In genomic region chr10:125231116-125231812, GRCh38 we compare ENCODE assay signal across 9 cellular contexts.
A peak's percentile ranks its signal among the peaks of the same experiment; 100 is the strongest.
DNase-seq lines count a peak whose midpoint lies in the region; ATAC-seq, FAIRE-seq and TF ChIP-seq lines count a peak whose summit lies in the region.
"Had no signal": no experiment of that assay in that cellular context is flagged by ENCODE, and none has a peak within 500 bp of the region (broad histone marks: within the 10 kb centered on the region; RNA-seq: fewer than 3 reads in every experiment).

No MANE protein-coding gene starts in this region.

- ATAC-seq in Panc1 (peak; percentile 94), pancreas (peak in 3 of 4 donors; percentile 36 to 60 (median 59))

- WGBS in pancreas, 2 donors: 91 to 92% methylated on average over 13 of the region's 13 CpGs

- no peak for FAIRE-seq in pancreas (lab: Jason Lieb, UNC)

- H3K36me3 ChIP-seq in Panc1 (ENCODE audit: control insufficient read depth, insufficient read depth, low read length) (no peaks in the 10 kb centered on the region), pancreas (no peaks in the 10 kb centered on the region)

- intact Hi-C loops in Panc1 (cut with micrococcal nuclease; ENCODE audit: unreplicated experiment): no loop called here
- intact Hi-C loops in pancreas (cut with DNase I): no loop called here

- H3K4me3 ChIP-seq in Panc1 (ENCODE audit: low read depth in 2 of 2, low read length in 2 of 2): no peak overlapping the region
- no peak overlapping the region for H3K4me3 ChIP-seq in pancreas

- POLR2A ChIA-PET in Panc1 (lab: Charles Lee): no interaction called here

- H3K9me3 ChIP-seq in Panc1 (ENCODE audit: control insufficient read depth, insufficient read depth, low read depth, low read length) (no peaks in the 10 kb centered on the region), pancreas (no peaks in the 10 kb centered on the region)

- H3K4me1 ChIP-seq in Panc1 (ENCODE audit: control insufficient read depth, insufficient read depth, low read length) (peaks cover 3% of the 10 kb centered on the region; the same call in 1 of the 2 replicates), pancreas (no peaks in the 10 kb centered on the region)

- H3K27ac ChIP-seq in Panc1 (ENCODE audit: low read length) (no peak overlapping the region), epithelial cell of prostate (peak overlapping the region; percentile 52), pancreas (no peak overlapping the region)

- in situ Hi-C loops in Panc1 (cut with HindIII; ENCODE audit: low pct_unique_long_range_greater_than_20kb, low sequenced_read_pairs): no loop called here

- DNase-seq in ELR (ENCODE audit: low read depth) (peak; percentile 98), Panc1 (ENCODE audit: low read depth, low spot score) (no peak), epithelial cell of prostate (ENCODE audit: low read depth, low spot score) (peak; percentile 52), pancreas (no peak), NCI-H146 treated with DMSO at 0.1 percent for 48 hours (lab: John Stamatoyannopoulos, UW; ENCODE audit: unreplicated experiment) (no peak), Kasumi-1 (lab: John Stamatoyannopoulos, UW) (no peak), NCI-H1048 (lab: John Stamatoyannopoulos, UW) (no peak)
- no peak for DNase-seq in stimulated activated CD4-positive, alpha-beta T cell treated with anti-CD3 and anti-CD28 coated beads, Interleukin-4, amount 100 ng/mL, for 1 hour
- DNase-seq: midbrain had no signal

- H3K27me3 ChIP-seq in Panc1 (ENCODE audit: control insufficient read depth, insufficient read depth, low read length) (no peaks in the 10 kb centered on the region), pancreas (no peaks in the 10 kb centered on the region)

- CTCF ChIA-PET in Panc1 (lab: Charles Lee): interaction anchor here (0.5 kb wide), 1 partner anchor 606 kb away, joined by 3 read pairs; no protein-coding TSS in a partner anchor

- TF ChIP-seq CTCF in Panc1 (IDR thresholded peaks at IDR 0.05) (no peak), pancreas (IDR thresholded peaks at IDR 0.05) (no peak)

- no TSS peak for BruUV-seq in Panc1 (replicated peaks; lab: Mats Ljungman, UMichigan)

Comparison
In these comparisons a context has a peak if more than half of its experiments do, and no peak if none do; other contexts are left out.
1. DNase-seq: peak in ELR (single experiment) and epithelial cell of prostate (single experiment); none in Panc1 (single experiment), pancreas (0 of 6), NCI-H146 treated with DMSO at 0.1 percent for 48 hours (single experiment), Kasumi-1 (0 of 2), NCI-H1048 (single experiment) and stimulated activated CD4-positive, alpha-beta T cell treated with anti-CD3 and anti-CD28 coated beads, Interleukin-4, amount 100 ng/mL, for 1 hour (single experiment).